ENCODE assay signal across 2 cellular contexts in genomic region chr7:23404546-23405239, GRCh38.
TF ChIP-seq lines count a peak whose summit lies in the region.

No MANE protein-coding gene starts in this region.

TF ChIP-seq in HepG2, 621 proteins besides CTCF, POLR2A, EP300 and RAD21 (continued from another document):
- TF ChIP-seq, protein P1, sequence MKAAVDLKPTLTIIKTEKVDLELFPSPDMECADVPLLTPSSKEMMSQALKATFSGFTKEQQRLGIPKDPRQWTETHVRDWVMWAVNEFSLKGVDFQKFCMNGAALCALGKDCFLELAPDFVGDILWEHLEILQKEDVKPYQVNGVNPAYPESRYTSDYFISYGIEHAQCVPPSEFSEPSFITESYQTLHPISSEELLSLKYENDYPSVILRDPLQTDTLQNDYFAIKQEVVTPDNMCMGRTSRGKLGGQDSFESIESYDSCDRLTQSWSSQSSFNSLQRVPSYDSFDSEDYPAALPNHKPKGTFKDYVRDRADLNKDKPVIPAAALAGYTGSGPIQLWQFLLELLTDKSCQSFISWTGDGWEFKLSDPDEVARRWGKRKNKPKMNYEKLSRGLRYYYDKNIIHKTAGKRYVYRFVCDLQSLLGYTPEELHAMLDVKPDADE (CRISPR knock-in tag; IDR thresholded peaks at IDR 0.05), result no peak
- TF ChIP-seq ZNF256 (CRISPR knock-in tag; conservative IDR thresholded peaks at IDR 0.05), result no peak
- no peak for TF ChIP-seq ZNF546 (CRISPR knock-in tag; conservative IDR thresholded peaks at IDR 0.05)
- TF ChIP-seq ZNF562 (CRISPR knock-in tag; IDR thresholded peaks at IDR 0.05; ENCODE audit: borderline replicate concordance), result no peak
- TF ChIP-seq GPN1 (CRISPR knock-in tag; IDR thresholded peaks at IDR 0.05; ENCODE audit: borderline replicate concordance), result no peak
- no peak for TF ChIP-seq SNAI1 (CRISPR knock-in tag; IDR thresholded peaks at IDR 0.05; ENCODE audit: borderline replicate concordance)
- no peak for TF ChIP-seq MXD4 (CRISPR knock-in tag; IDR thresholded peaks at IDR 0.05)
- TF ChIP-seq TFAP4 (IDR thresholded peaks at IDR 0.05; ENCODE audit: borderline replicate concordance, low read depth), result no peak

TF ChIP-seq in WTC11, 78 proteins besides CTCF, POLR2A, EP300 and RAD21 (continued from another document):
- TF ChIP-seq PREB (CRISPR knock-in tag; IDR thresholded peaks at IDR 0.05; ENCODE audit: borderline replicate concordance) (no peak), ZNF232 (CRISPR knock-in tag; IDR thresholded peaks at IDR 0.05) (no peak), EMX1 (CRISPR knock-in tag; IDR thresholded peaks at IDR 0.05) (no peak), ARID4B (CRISPR knock-in tag; IDR thresholded peaks at IDR 0.05; ENCODE audit: borderline replicate concordance) (no peak), SMAD4 (CRISPR knock-in tag; IDR thresholded peaks at IDR 0.05) (no peak), FOXP1 (CRISPR knock-in tag; IDR thresholded peaks at IDR 0.05; ENCODE audit: borderline replicate concordance) (no peak)
